Comparison of ENCODE assay signal across 8 cellular contexts in the genomic region with DNA sequence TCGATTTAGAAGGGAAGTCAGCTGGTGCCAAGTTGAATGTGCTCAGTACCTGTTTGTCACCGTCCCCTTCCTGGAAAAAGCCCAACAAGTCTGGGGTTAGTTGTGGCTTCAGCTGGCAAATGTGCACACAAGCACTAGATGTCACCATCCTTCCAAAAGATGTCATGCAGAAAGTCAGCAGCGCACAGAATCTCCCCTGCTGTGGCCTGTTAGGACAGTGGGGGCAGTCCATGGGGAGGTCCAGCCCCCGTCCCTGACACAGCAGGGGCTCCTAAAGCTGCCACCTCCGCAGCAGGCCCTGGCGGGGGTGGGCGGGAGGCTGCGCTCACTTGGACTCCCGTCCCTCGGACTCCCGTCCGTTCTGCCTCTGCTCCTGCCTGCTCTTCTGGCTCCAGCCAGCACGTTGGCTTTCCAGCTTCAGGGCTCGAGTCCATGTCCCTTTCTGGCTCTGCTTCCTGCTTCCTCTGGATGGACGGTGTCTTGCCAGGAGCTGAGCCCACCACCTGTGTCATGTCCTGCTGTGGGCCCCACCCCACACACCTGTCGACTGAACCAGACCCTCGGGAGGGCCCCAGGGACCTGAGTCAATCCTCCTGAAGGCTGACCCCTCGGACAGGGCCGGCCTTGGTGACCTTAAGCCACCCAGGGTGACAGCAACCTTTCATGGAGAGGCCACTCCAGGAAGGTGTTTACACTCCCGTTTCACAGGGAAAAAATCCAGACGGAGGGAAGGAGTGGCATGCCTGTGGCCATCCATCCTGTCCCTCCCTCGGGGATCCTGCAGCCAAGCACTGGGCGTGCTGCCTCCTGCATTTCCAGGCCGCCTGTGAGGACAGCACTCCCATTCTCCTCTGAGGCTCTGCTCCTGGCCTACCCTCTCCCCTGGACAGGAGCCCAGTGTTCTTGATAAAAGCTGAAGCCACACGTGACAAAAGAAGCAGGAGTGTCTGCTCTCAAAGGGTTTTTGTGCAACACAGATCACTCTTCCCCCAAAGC. TPM values are rescaled to one million over a fixed set of nuclear protein-coding genes. Genes with fewer than 3 reads are reported as not detected.
DNase-seq lines count a peak whose midpoint lies in the region; ATAC-seq and TF ChIP-seq lines count a peak whose summit lies in the region.

No MANE protein-coding gene starts in this region.

- H3K36me3 Mint-ChIP-seq in T-helper 17 cell (ENCODE audit: low read depth): no peaks in the 10 kb centered on the region

- no peak overlapping the region for H3K27ac Mint-ChIP-seq in T-helper 17 cell

- DNase-seq in DMS153 (lab: John Stamatoyannopoulos, UW): peak; percentile 83
- peak; percentile 15 for DNase-seq in Jurkat, Clone E6-1 (ENCODE audit: low read depth, low spot score)
- no peak for DNase-seq in T-helper 17 cell
- peak; percentile 50 for DNase-seq in cerebellum (ENCODE audit: low spot score)
- DNase-seq in left lung: peak; percentile 58 to 75
- DNase-seq in stimulated activated CD4-positive, alpha-beta T cell treated with anti-CD3 and anti-CD28 coated beads, TNF-alpha, amount 100 ng/mL, for 48 hours (ENCODE audit: low read depth in 3 of 3): peak; percentile 9 to 50 (median 39)

- no peaks in the 10 kb centered on the region for H3K4me1 Mint-ChIP-seq in T-helper 17 cell

- no peak overlapping the region for H3K4me3 ChIP-seq in Jurkat, Clone E6-1 (ENCODE audit: low read length)
- no peak overlapping the region for H3K4me3 ChIP-seq in left lung

- peak; percentile 70 for ATAC-seq in T-helper 17 cell
- ATAC-seq in left lung: peak; percentile 87
- ATAC-seq in HG02759 (IDR thresholded peaks at IDR 0.05; ENCODE audit: unreplicated experiment): no peak
- ATAC-seq in GM19467 (IDR thresholded peaks at IDR 0.05; ENCODE audit: unreplicated experiment): no peak

- no peaks in the 10 kb centered on the region for H3K36me3 ChIP-seq in left lung

- H3K9me3 ChIP-seq in T-helper 17 cell (ENCODE audit: control insufficient read depth, low read length, poor library complexity, severe bottlenecking): no peaks in the 10 kb centered on the region
- H3K9me3 ChIP-seq in left lung: no peaks in the 10 kb centered on the region

- no peak overlapping the region for H3K4me3 Mint-ChIP-seq in T-helper 17 cell

- peak; percentile 23 to 26 for TF ChIP-seq CTCF in left lung (IDR thresholded peaks at IDR 0.05)

- H3K27ac ChIP-seq in left lung: peak overlapping the region; percentile 20 to 33

- intact Hi-C loops in left lung (cut with DNase I): loop anchor here in 1 of 2 donors (10.0 kb wide), 1 partner anchor 163 kb away; no protein-coding TSS in a partner anchor

- H3K27me3 Mint-ChIP-seq in T-helper 17 cell: peaks cover 12% of the 10 kb centered on the region

- H3K27me3 ChIP-seq in left lung: no peaks in the 10 kb centered on the region

- H3K4me1 ChIP-seq in left lung: peaks cover 0 to 11% of the 10 kb centered on the region in 2 donors

RNA-seq across cellular contexts. Expression of a gene that starts 8.5 kb away (rescaled TPM):
- not detected for polyA plus RNA-seq in Jurkat, Clone E6-1 (2012; ENCODE audit: insufficient read depth, insufficient read length)
- total RNA-seq in T-helper 17 cell (not detected), cerebellum (0.36 TPM), left lung (10 to 100 TPM; 35.5 to 37.9 TPM)

RNA-seq across cellular contexts. Expression of a gene that starts 15.7 kb away (rescaled TPM):
- polyA plus RNA-seq in Jurkat, Clone E6-1 (2012; ENCODE audit: insufficient read depth, insufficient read length): not detected
- not detected for total RNA-seq in T-helper 17 cell
- not detected for total RNA-seq in cerebellum
- total RNA-seq in left lung: not detected

RNA-seq across cellular contexts. Expression of a gene that starts 45.3 kb away (rescaled TPM):
- polyA plus RNA-seq in Jurkat, Clone E6-1 (2012; ENCODE audit: insufficient read depth, insufficient read length): 102 TPM
- total RNA-seq in T-helper 17 cell (100 to 1,000 TPM; 175 to 225 TPM), cerebellum (33.8 TPM), left lung (100 to 1,000 TPM; 123 to 160 TPM)

Comparison
In these comparisons a context has a peak if more than half of its experiments do, and no peak if none do; other contexts are left out.
1. DNase-seq: peak in DMS153 (single experiment), Jurkat, Clone E6-1 (single experiment), cerebellum (single experiment), left lung (2 of 2) and stimulated activated CD4-positive, alpha-beta T cell treated with anti-CD3 and anti-CD28 coated beads, TNF-alpha, amount 100 ng/mL, for 48 hours (3 of 3); none in T-helper 17 cell (0 of 3).
2. ATAC-seq: peak in T-helper 17 cell (single experiment) and left lung (single experiment); none in HG02759 (single experiment) and GM19467 (single experiment).
3. RNA of a gene that starts 8.5 kb away (total RNA-seq): 35.5 to 37.9 TPM in left lung; 0.36 TPM in cerebellum (single experiment) and not detected in T-helper 17 cell; every median in the first group is over 10 times any median in the second.